ENCODE assay signal across 8 cellular contexts in genomic region chr6:79538481-79538971, GRCh38. TPM values are rescaled to one million over a fixed set of nuclear protein-coding genes. Genes with fewer than 3 reads are reported as not detected.
DNase-seq lines count a peak whose midpoint lies in the region; ATAC-seq and TF ChIP-seq lines count a peak whose summit lies in the region.
"Had no signal": no experiment of that assay in that cellular context is flagged by ENCODE, and none has a peak within 500 bp of the region (broad histone marks: within the 10 kb centered on the region; RNA-seq: fewer than 3 reads in every experiment).

No MANE protein-coding gene starts in this region.

- TF ChIP-seq POLR2A in spleen (IDR thresholded peaks at IDR 0.05): no peak

- WGBS in spleen, 5 donors: 53 to 74% (median 66%) methylated on average over 7 of the region's 7 CpGs

- H3K4me1 ChIP-seq in HUES48 (ENCODE audit: control insufficient read depth, insufficient read depth, low read length): peaks cover 12% of the 10 kb centered on the region
- H3K4me1 ChIP-seq in spleen: peaks cover 0 to 23% (median 0%) of the 10 kb centered on the region in 6 donors

- H3K9me3 ChIP-seq in HUES48 (ENCODE audit: control insufficient read depth, insufficient read depth, low read length) (no peaks in the 10 kb centered on the region), spleen (no peaks in the 10 kb centered on the region)

- DNase-seq in spleen: no peak
- DNase-seq: GOT3 had no signal

- intact Hi-C loops in spleen (cut with DNase I; ENCODE audit: low total_unique reads): loop anchor here (10.0 kb wide), 1 partner anchor 464 kb away; the partner anchor contains the start of gene PHIP

- H3K9ac ChIP-seq in HUES48 (ENCODE audit: low read depth, low read length): peak overlapping the region; percentile 82; the same call in 1 of the 2 replicates

- ATAC-seq in GM21825 (IDR thresholded peaks at IDR 0.05; ENCODE audit: unreplicated experiment): no peak
- ATAC-seq in HG03159 (IDR thresholded peaks at IDR 0.05; ENCODE audit: unreplicated experiment): no peak
- no peak for ATAC-seq in GM18868 (IDR thresholded peaks at IDR 0.05; ENCODE audit: unreplicated experiment)

- H3K4me3 ChIP-seq in HUES48 (ENCODE audit: low read depth, low read length): peak overlapping the region; percentile 93
- peak overlapping the region; percentile 81 for H3K4me3 ChIP-seq in iPS-11a (ENCODE audit: low read depth, low read length)
- H3K4me3 ChIP-seq in spleen: peak overlapping the region; percentile 66 to 88 (median 76)

- H3K36me3 ChIP-seq in HUES48 (ENCODE audit: control insufficient read depth, insufficient read depth, low read length): 0 out of 2 replicates have a peak, but pooled peaks cover 6% of the 10 kb centered on the region
- H3K36me3 ChIP-seq in spleen: no peaks in the 10 kb centered on the region

- H3K27ac ChIP-seq in HUES48 (ENCODE audit: low read depth, low read length) (peak overlapping the region; percentile 13), VCaP (peak overlapping the region; percentile 58), spleen (peak overlapping the region in 5 of 8 donors; percentile 78 to 86 (median 82))

- H3K27me3 ChIP-seq in HUES48 (ENCODE audit: control insufficient read depth, insufficient read depth, low read length): no peaks in the 10 kb centered on the region
- H3K27me3 ChIP-seq in spleen (replicated peaks in 1 of 7): peaks cover 0 to 7% (median 0%) of the 10 kb centered on the region in 7 donors

- TF ChIP-seq CTCF in VCaP (conservative IDR thresholded peaks at IDR 0.05): no peak
- TF ChIP-seq CTCF in spleen (IDR thresholded peaks at IDR 0.05 in 8 of 11, conservative IDR thresholded peaks at IDR 0.05 in 3 of 11): no peak

RNA-seq across cellular contexts. Expression of gene LCA5, which starts 1.3 kb away (rescaled TPM):
- 1 to 10 TPM; 1.7 to 3.5 (median 2.3) TPM for total RNA-seq in spleen
- under 1 TPM; 0.43 to 0.51 (median 0.50) TPM for polyA plus RNA-seq in spleen

Comparison
In these comparisons a context has a peak if more than half of its experiments do, and no peak if none do; other contexts are left out.
1. H3K27ac ChIP-seq: peak in every context shown above with its lines; median percentile 82 in spleen; 58 in VCaP; 13 in HUES48.